ENCODE assay signal across 11 cellular contexts in the genomic region with DNA sequence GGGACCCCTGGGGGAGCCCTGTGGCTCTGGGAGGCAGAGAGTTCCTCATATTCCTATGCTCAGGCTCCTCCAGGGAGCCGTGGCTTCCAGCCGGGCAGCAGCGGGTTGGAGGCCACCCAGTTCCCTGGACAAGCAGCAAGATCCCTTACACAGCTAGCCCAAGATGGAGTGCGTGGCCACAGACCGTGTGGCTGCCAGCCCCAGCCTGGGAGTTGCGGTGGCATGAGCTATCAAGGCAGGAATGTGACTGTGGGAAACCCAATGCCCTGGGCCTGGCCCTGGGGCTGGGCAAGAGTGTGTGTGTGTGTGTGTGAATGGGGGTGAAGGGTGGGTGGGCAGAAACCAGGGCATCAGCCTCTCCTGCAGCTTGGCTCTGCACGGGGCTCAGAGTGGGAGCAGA.
"Had no signal": no experiment of that assay in that cellular context is flagged by ENCODE, and none has a peak within 500 bp of the region (broad histone marks: within the 10 kb centered on the region; RNA-seq: fewer than 3 reads in every experiment).

No MANE protein-coding gene starts in this region.

- H3K4me3 ChIP-seq: esophagus squamous epithelium, left ventricle myocardium inferior, neural progenitor cell, right atrium auricular region had no signal

- DNase-seq: activated CD4-positive, alpha-beta T cell treated with anti-CD3 and anti-CD28 coated beads for 4 hours; activated CD8-positive, alpha-beta memory T cell treated with anti-CD3 and anti-CD28 coated beads, Interleukin-2, amount 50 U/mL, for 48 hours; activated CD8-positive, alpha-beta T cell treated with anti-CD3 and anti-CD28 coated beads for 36 hours; activated naive CD4-positive, alpha-beta T cell treated with anti-CD3 and anti-CD28 coated beads for 36 hours; esophagus squamous epithelium; left ventricle myocardium inferior; mesendoderm; small intestine; substantia nigra had no signal

- H3K27ac ChIP-seq: esophagus squamous epithelium, left ventricle myocardium inferior, neural progenitor cell, right atrium auricular region had no signal

- H3K27me3 ChIP-seq: esophagus squamous epithelium, neural progenitor cell, right atrium auricular region had no signal

- H3K4me2 ChIP-seq: neural progenitor cell had no signal

- H3K4me1 ChIP-seq: esophagus squamous epithelium, neural progenitor cell had no signal

- H3K36me3 ChIP-seq: esophagus squamous epithelium, neural progenitor cell, right atrium auricular region had no signal

- H2AFZ ChIP-seq: neural progenitor cell had no signal

- H3K9me3 ChIP-seq: esophagus squamous epithelium, left ventricle myocardium inferior, right atrium auricular region had no signal

- H3K9ac ChIP-seq: neural progenitor cell had no signal
